In the genomic region with DNA sequence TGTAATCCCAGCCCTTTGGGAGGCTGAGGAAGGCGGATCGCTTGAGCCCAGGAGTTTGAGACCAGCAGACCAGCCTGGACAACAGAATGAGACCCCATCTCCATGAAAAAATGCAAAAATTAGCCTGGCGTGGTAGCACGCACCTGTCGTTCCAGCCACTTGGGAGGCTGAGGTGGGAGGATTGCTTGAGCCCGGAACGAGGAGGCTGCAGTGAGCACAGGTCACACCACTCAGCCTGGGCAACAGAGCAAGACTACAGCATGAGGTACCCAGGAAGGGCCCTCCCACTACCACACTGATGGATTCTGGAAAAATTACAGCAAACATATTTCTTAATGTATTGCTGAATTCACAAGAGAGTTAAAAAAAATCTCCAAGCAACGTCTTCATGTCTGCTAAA, we compare ENCODE assay signal across 24 cellular contexts.
"Had no signal": no experiment of that assay in that cellular context is flagged by ENCODE, and none has a peak within 500 bp of the region (broad histone marks: within the 10 kb centered on the region; RNA-seq: fewer than 3 reads in every experiment).

No MANE protein-coding gene starts in this region.

- H3K27me3 Mint-ChIP-seq: effector memory CD8-positive, alpha-beta T cell; stimulated activated naive CD8-positive, alpha-beta T cell treated with anti-CD3 and anti-CD28 coated beads, Interleukin-15, amount 100 ng/mL, for 72 hours; type B pancreatic cell had no signal

- H3K36me3 Mint-ChIP-seq: type B pancreatic cell had no signal

- H3K4me3 Mint-ChIP-seq: effector memory CD8-positive, alpha-beta T cell; naive thymus-derived CD4-positive, alpha-beta T cell; stimulated activated naive CD8-positive, alpha-beta T cell treated with anti-CD3 and anti-CD28 coated beads, Interleukin-15, amount 100 ng/mL, for 72 hours; type B pancreatic cell had no signal

- H2AFZ ChIP-seq: hepatocyte, parathyroid adenoma had no signal

- H3K4me3 ChIP-seq: breast epithelium, gastrocnemius medialis, heart left ventricle, hepatocyte, skin epidermis, suprapubic skin had no signal

- H3K27ac Mint-ChIP-seq: effector memory CD8-positive, alpha-beta T cell; naive thymus-derived CD4-positive, alpha-beta T cell; progenitor cell of endocrine pancreas; stimulated activated naive CD8-positive, alpha-beta T cell treated with anti-CD3 and anti-CD28 coated beads, Interleukin-15, amount 100 ng/mL, for 72 hours; type B pancreatic cell had no signal

- DNase-seq: cortex of kidney; effector memory CD8-positive, alpha-beta T cell; foreskin fibroblast; gastrocnemius medialis; kidney glomerular epithelial cell; mammary epithelial cell; mesendoderm; midbrain; naive thymus-derived CD4-positive, alpha-beta T cell; stimulated activated CD4-positive, alpha-beta T cell treated with anti-CD3 and anti-CD28 coated beads, Interleukin-12 subunit alpha, Interleukin-12 subunit beta, amount 100 ng/mL, for 4 hours; stimulated activated CD4-positive, alpha-beta T cell treated with anti-CD3 and anti-CD28 coated beads, Interleukin-1b, Interleukin-23, amount 100 ng/mL, for 48 hours; stimulated activated CD4-positive, alpha-beta T cell treated with anti-CD3 and anti-CD28 coated beads, Interleukin-4, amount 100 ng/mL, for 1 hour; stimulated activated CD8-positive, alpha-beta memory T cell treated with anti-CD3 and anti-CD28 coated beads, Interleukin-4, amount 100 ng/mL, for 48 hours; stimulated activated naive CD4-positive, alpha-beta T cell; stimulated activated naive CD8-positive, alpha-beta T cell treated with anti-CD3 and anti-CD28 coated beads, Interleukin-15, amount 100 ng/mL, for 72 hours had no signal

- H3K27me3 ChIP-seq: breast epithelium, gastrocnemius medialis, hepatocyte, suprapubic skin had no signal

- H3K9me3 Mint-ChIP-seq: type B pancreatic cell had no signal

- H3K9ac ChIP-seq: parathyroid adenoma had no signal

- H3K4me2 ChIP-seq: hepatocyte had no signal

- ATAC-seq: effector memory CD8-positive, alpha-beta T cell; gastrocnemius medialis; heart left ventricle; naive thymus-derived CD4-positive, alpha-beta T cell; stimulated activated naive CD8-positive, alpha-beta T cell treated with anti-CD3 and anti-CD28 coated beads, Interleukin-15, amount 100 ng/mL, for 72 hours had no signal

- H3K79me2 ChIP-seq: hepatocyte, parathyroid adenoma had no signal

- H3K4me1 Mint-ChIP-seq: stimulated activated naive CD8-positive, alpha-beta T cell treated with anti-CD3 and anti-CD28 coated beads, Interleukin-15, amount 100 ng/mL, for 72 hours had no signal

- H3K27ac ChIP-seq: breast epithelium, gastrocnemius medialis, heart left ventricle, hepatocyte, neutrophil, parathyroid adenoma, skin epidermis, suprapubic skin had no signal

- H3K36me3 ChIP-seq: breast epithelium, gastrocnemius medialis, heart left ventricle, neutrophil, suprapubic skin had no signal

- H3K4me1 ChIP-seq: breast epithelium, gastrocnemius medialis, heart left ventricle, parathyroid adenoma, suprapubic skin had no signal
